Comparison of ENCODE assay signal across 1 cellular context in the genomic region with DNA sequence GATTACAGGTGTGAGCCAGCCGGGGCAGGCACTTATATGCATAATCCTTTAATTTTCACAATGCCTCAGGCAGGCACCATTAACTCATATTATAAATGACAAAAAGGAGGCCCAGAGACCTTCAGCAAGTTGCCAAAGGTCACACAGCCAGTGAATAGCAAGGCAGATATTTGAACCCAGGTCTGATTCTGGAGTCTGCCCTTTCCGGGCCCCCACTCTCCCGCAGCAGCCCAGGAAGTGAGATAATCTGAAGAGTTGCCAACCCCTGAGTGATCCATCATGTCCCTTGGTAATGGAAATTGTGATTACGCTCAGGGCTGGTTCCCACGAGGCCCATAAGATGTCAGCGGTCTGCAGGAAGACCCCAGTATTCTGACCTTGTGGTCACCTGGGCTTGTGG.
TF ChIP-seq lines count a peak whose summit lies in the region.

No MANE protein-coding gene starts in this region.

TF ChIP-seq in H1, 55 proteins besides CTCF, POLR2A, EP300 and RAD21 (continued from another document):
- TF ChIP-seq, protein P1, sequence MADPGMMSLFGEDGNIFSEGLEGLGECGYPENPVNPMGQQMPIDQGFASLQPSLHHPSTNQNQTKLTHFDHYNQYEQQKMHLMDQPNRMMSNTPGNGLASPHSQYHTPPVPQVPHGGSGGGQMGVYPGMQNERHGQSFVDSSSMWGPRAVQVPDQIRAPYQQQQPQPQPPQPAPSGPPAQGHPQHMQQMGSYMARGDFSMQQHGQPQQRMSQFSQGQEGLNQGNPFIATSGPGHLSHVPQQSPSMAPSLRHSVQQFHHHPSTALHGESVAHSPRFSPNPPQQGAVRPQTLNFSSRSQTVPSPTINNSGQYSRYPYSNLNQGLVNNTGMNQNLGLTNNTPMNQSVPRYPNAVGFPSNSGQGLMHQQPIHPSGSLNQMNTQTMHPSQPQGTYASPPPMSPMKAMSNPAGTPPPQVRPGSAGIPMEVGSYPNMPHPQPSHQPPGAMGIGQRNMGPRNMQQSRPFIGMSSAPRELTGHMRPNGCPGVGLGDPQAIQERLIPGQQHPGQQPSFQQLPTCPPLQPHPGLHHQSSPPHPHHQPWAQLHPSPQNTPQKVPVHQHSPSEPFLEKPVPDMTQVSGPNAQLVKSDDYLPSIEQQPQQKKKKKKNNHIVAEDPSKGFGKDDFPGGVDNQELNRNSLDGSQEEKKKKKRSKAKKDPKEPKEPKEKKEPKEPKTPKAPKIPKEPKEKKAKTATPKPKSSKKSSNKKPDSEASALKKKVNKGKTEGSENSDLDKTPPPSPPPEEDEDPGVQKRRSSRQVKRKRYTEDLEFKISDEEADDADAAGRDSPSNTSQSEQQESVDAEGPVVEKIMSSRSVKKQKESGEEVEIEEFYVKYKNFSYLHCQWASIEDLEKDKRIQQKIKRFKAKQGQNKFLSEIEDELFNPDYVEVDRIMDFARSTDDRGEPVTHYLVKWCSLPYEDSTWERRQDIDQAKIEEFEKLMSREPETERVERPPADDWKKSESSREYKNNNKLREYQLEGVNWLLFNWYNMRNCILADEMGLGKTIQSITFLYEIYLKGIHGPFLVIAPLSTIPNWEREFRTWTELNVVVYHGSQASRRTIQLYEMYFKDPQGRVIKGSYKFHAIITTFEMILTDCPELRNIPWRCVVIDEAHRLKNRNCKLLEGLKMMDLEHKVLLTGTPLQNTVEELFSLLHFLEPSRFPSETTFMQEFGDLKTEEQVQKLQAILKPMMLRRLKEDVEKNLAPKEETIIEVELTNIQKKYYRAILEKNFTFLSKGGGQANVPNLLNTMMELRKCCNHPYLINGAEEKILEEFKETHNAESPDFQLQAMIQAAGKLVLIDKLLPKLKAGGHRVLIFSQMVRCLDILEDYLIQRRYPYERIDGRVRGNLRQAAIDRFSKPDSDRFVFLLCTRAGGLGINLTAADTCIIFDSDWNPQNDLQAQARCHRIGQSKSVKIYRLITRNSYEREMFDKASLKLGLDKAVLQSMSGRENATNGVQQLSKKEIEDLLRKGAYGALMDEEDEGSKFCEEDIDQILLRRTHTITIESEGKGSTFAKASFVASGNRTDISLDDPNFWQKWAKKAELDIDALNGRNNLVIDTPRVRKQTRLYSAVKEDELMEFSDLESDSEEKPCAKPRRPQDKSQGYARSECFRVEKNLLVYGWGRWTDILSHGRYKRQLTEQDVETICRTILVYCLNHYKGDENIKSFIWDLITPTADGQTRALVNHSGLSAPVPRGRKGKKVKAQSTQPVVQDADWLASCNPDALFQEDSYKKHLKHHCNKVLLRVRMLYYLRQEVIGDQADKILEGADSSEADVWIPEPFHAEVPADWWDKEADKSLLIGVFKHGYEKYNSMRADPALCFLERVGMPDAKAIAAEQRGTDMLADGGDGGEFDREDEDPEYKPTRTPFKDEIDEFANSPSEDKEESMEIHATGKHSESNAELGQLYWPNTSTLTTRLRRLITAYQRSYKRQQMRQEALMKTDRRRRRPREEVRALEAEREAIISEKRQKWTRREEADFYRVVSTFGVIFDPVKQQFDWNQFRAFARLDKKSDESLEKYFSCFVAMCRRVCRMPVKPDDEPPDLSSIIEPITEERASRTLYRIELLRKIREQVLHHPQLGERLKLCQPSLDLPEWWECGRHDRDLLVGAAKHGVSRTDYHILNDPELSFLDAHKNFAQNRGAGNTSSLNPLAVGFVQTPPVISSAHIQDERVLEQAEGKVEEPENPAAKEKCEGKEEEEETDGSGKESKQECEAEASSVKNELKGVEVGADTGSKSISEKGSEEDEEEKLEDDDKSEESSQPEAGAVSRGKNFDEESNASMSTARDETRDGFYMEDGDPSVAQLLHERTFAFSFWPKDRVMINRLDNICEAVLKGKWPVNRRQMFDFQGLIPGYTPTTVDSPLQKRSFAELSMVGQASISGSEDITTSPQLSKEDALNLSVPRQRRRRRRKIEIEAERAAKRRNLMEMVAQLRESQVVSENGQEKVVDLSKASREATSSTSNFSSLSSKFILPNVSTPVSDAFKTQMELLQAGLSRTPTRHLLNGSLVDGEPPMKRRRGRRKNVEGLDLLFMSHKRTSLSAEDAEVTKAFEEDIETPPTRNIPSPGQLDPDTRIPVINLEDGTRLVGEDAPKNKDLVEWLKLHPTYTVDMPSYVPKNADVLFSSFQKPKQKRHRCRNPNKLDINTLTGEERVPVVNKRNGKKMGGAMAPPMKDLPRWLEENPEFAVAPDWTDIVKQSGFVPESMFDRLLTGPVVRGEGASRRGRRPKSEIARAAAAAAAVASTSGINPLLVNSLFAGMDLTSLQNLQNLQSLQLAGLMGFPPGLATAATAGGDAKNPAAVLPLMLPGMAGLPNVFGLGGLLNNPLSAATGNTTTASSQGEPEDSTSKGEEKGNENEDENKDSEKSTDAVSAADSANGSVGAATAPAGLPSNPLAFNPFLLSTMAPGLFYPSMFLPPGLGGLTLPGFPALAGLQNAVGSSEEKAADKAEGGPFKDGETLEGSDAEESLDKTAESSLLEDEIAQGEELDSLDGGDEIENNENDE (IDR thresholded peaks at IDR 0.05; ENCODE audit: insufficient replicate concordance, low read length), result no peak
- TF ChIP-seq TEAD4 (IDR thresholded peaks at IDR 0.05; ENCODE audit: low read depth, low read length) (no peak), CTBP2 (IDR thresholded peaks at IDR 0.05; ENCODE audit: borderline replicate concordance, insufficient read depth, insufficient read length, low read length) (no peak), GTF2F1 (IDR thresholded peaks at IDR 0.05; ENCODE audit: borderline replicate concordance, low read depth, low read length) (no peak), KDM1A (IDR thresholded peaks at IDR 0.05; ENCODE audit: borderline replicate concordance, low read length) (no peak; the same call in 1 of the 2 replicates), MAX (IDR thresholded peaks at IDR 0.05) (no peak), CHD2 (IDR thresholded peaks at IDR 0.05; ENCODE audit: low read length) (no peak), PHF8 (conservative IDR thresholded peaks at IDR 0.05; ENCODE audit: low read depth, low read length) (no peak), BRCA1 (IDR thresholded peaks at IDR 0.05; ENCODE audit: low read depth, low read length) (no peak), HDAC2 (IDR thresholded peaks at IDR 0.05; ENCODE audit: borderline replicate concordance in 1 of 2, low read depth in 2 of 2, low read length in 2 of 2) (no peak), EGR1 (IDR thresholded peaks at IDR 0.05; ENCODE audit: borderline replicate concordance, low read depth, low read length) (no peak), BACH1 (IDR thresholded peaks at IDR 0.05; ENCODE audit: low read length) (no peak), POU5F1 (IDR thresholded peaks at IDR 0.05; ENCODE audit: low read depth, low read length) (no peak), NANOG (IDR thresholded peaks at IDR 0.05; ENCODE audit: insufficient read depth, low read depth, low read length, poor library complexity, severe bottlenecking) (no peak), TCF12 (IDR thresholded peaks at IDR 0.05; ENCODE audit: low read depth, low read length) (no peak)
- TF ChIP-seq, protein P2, sequence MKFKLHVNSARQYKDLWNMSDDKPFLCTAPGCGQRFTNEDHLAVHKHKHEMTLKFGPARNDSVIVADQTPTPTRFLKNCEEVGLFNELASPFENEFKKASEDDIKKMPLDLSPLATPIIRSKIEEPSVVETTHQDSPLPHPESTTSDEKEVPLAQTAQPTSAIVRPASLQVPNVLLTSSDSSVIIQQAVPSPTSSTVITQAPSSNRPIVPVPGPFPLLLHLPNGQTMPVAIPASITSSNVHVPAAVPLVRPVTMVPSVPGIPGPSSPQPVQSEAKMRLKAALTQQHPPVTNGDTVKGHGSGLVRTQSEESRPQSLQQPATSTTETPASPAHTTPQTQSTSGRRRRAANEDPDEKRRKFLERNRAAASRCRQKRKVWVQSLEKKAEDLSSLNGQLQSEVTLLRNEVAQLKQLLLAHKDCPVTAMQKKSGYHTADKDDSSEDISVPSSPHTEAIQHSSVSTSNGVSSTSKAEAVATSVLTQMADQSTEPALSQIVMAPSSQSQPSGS (IDR thresholded peaks at IDR 0.05; ENCODE audit: low read length), result no peak
TF ChIP-seq in H1: peak in this region for 0.
